ENCODE assay signal across 24 cellular contexts in genomic region chr17:20098314-20098713, GRCh38.
DNase-seq lines count a peak whose midpoint lies in the region; ATAC-seq and TF ChIP-seq lines count a peak whose summit lies in the region.
"Had no signal": no experiment of that assay in that cellular context is flagged by ENCODE, and none has a peak within 500 bp of the region (broad histone marks: within the 10 kb centered on the region; RNA-seq: fewer than 3 reads in every experiment).

No MANE protein-coding gene starts in this region.

- H3K9me3 ChIP-seq in mucosa of descending colon: no peaks in the 10 kb centered on the region
- H3K9me3 ChIP-seq: A549; BLaER1 treated with 17β-estradiol and CSF1 and Interleukin-3, amounts not matched to agents 10 nM and 100 nM; SK-N-SH had no signal

- no peaks in the 10 kb centered on the region for H3K36me3 ChIP-seq in mucosa of descending colon (ENCODE audit: low read depth)

- H3K4me3 ChIP-seq in mucosa of descending colon: no peak overlapping the region
- H3K4me3 ChIP-seq: A549; BLaER1 treated with 17β-estradiol and CSF1 and Interleukin-3, amounts not matched to agents 10 nM and 100 nM; GM12878 had no signal

- TF ChIP-seq CTCF in mucosa of descending colon (IDR thresholded peaks at IDR 0.05): no peak

- peak; percentile 25 for ATAC-seq in mucosa of descending colon
- no peak for ATAC-seq in GM19328 (IDR thresholded peaks at IDR 0.05; ENCODE audit: unreplicated experiment)
- no peak for ATAC-seq in Right ventricle myocardium inferior
- ATAC-seq: A549, GM12878, HCT116, Panc1 had no signal

- intact Hi-C loops in mucosa of descending colon (cut with DNase I, micrococcal nuclease): loop anchor here in 1 of 2 donors (10.0 kb wide), 1 partner anchor 94 kb away; the partner anchor contains the start of gene SPECC1
- intact Hi-C loops in Right ventricle myocardium inferior (cut with DNase I): loop anchor here (5.0 kb wide), 3 partner anchors 36 to 106 kb away; partner anchors contain the start of gene SPECC1

- no peaks in the 10 kb centered on the region for H3K4me1 ChIP-seq in mucosa of descending colon (ENCODE audit: low read depth)

- peak; percentile 84 to 90 for DNase-seq in SHP77 (lab: John Stamatoyannopoulos, UW)
- DNase-seq in SHP77 treated with DMSO at 0.1 percent for 48 hours (lab: John Stamatoyannopoulos, UW): no peak
- DNase-seq in NCI-H510A treated with DMSO at 0.1 percent for 48 hours (lab: John Stamatoyannopoulos, UW): peak; percentile 91
- no peak for DNase-seq in mucosa of descending colon
- DNase-seq in dedifferentiated amniotic fluid mesenchymal stem cell (ENCODE audit: extremely low spot score): no peak
- no peak for DNase-seq in Right ventricle myocardium inferior (ENCODE audit: missing footprints)
- DNase-seq: AML-193; CD4-positive, alpha-beta T cell; COR-L47; DMS79; EL; GDM1; MM.1S; NCI-H1694 treated with DMSO at 0.1 percent for 48 hours; NCI-H446; NCI-H526 treated with DMSO at 0.1 percent for 48 hours; SK-N-SH; SW 1271 had no signal

Comparison
In these comparisons a context has a peak if more than half of its experiments do, and no peak if none do; other contexts are left out.
1. DNase-seq: peak in SHP77 (2 of 2) and NCI-H510A treated with DMSO at 0.1 percent for 48 hours (single experiment); none in SHP77 treated with DMSO at 0.1 percent for 48 hours (single experiment), mucosa of descending colon (0 of 3), dedifferentiated amniotic fluid mesenchymal stem cell (single experiment) and Right ventricle myocardium inferior (single experiment).